ENCODE assay signal across 25 cellular contexts in genomic region chr9:97959585-97959984, GRCh38. TPM values are rescaled to one million over a fixed set of nuclear protein-coding genes. Genes with fewer than 3 reads are reported as not detected.
"Had no signal": no experiment of that assay in that cellular context is flagged by ENCODE, and none has a peak within 500 bp of the region (broad histone marks: within the 10 kb centered on the region; RNA-seq: fewer than 3 reads in every experiment).

No MANE protein-coding gene starts in this region.

- H3K27me3 ChIP-seq: SJSA1 had no signal

- H3K9me3 ChIP-seq: SJSA1 had no signal

- FAIRE-seq: HepG2, RCC 7860 had no signal

- H3K36me3 ChIP-seq: SJSA1 had no signal

- ATAC-seq: HepG2 had no signal

- H3K9ac ChIP-seq: KMS-11 had no signal

- DNase-seq: Kasumi-1, NCI-H1092, NCI-H1105 treated with DMSO at 0.1 percent for 48 hours, NCI-H1417 treated with DMSO at 0.1 percent for 48 hours, NCI-H146, NCI-H1694 treated with DMSO at 0.1 percent for 48 hours, NCI-H1930, NCI-H2081, NCI-H2107, NCI-H2227 treated with DMSO at 0.1 percent for 48 hours, NCI-H524, NCI-H526 treated with DMSO at 0.1 percent for 48 hours, NCI-H748 treated with DMSO at 0.1 percent for 48 hours, Right ventricle myocardium superior, RPMI8226, SIG-M5 had no signal

- H3K27ac ChIP-seq: KMS-11, SJSA1, SK-N-MC had no signal

- H3K4me2 ChIP-seq: KMS-11 had no signal

- H3K4me3 ChIP-seq: SJSA1, SK-N-MC had no signal

RNA-seq across cellular contexts. Expression of gene HEMGN, which starts 21.6 kb away (rescaled TPM):
- total RNA-seq: HepG2, HT1080, IMR-90, MCF 10A, NCI-H460, Right ventricle myocardium superior, SJSA1 had no signal
- polyA plus RNA-seq: HepG2, IMR-90 had no signal
